ENCODE assay signal across 10 cellular contexts in genomic region chr1:43382027-43382771, GRCh38. TPM values are rescaled to one million over a fixed set of nuclear protein-coding genes. Genes with fewer than 3 reads are reported as not detected.
A peak's percentile ranks its signal among the peaks of the same experiment; 100 is the strongest.
DNase-seq lines count a peak whose midpoint lies in the region; ATAC-seq and TF ChIP-seq lines count a peak whose summit lies in the region.
"Had no signal": no experiment of that assay in that cellular context is flagged by ENCODE, and none has a peak within 500 bp of the region (broad histone marks: within the 10 kb centered on the region; RNA-seq: fewer than 3 reads in every experiment).

No MANE protein-coding gene starts in this region.

- intact Hi-C loops in mucosa of descending colon (cut with DNase I, micrococcal nuclease): no loop called here

- no peaks in the 10 kb centered on the region for H3K9me3 ChIP-seq in mucosa of descending colon

- H3K4me1 ChIP-seq in mucosa of descending colon (ENCODE audit: low read depth): no peaks in the 10 kb centered on the region

- peak; percentile 71 for DNase-seq in COR-L47 (lab: John Stamatoyannopoulos, UW)
- DNase-seq in anterior cingulate cortex (lab: John Stamatoyannopoulos, UW): peak in 55 of 58 donors; percentile 15 to 85 (median 60)
- no peak for DNase-seq in mucosa of descending colon
- DNase-seq in NCI-H226: no peak
- no peak for DNase-seq in activated T-cell treated with anti-CD3 and anti-CD28 coated beads, Interleukin-2, amount 50 U/mL, for 48 hours
- DNase-seq: activated CD4-positive, alpha-beta T cell treated with anti-CD3 and anti-CD28 coated beads, Interleukin-2, amount 10 ng/mL, durations not matched to agents 24 days and 14 days; CD4-positive, CD25-positive, alpha-beta regulatory T cell; NCI-H1436 treated with DMSO at 0.1 percent for 48 hours had no signal

- ATAC-seq in mucosa of descending colon: peak; percentile 30
- no peak for ATAC-seq in GM21381 (IDR thresholded peaks at IDR 0.05; ENCODE audit: unreplicated experiment)
- ATAC-seq: GM12878 had no signal

- H3K4me3 ChIP-seq in mucosa of descending colon: no peak overlapping the region
- H3K4me3 ChIP-seq: GM12878 had no signal

- H3K36me3 ChIP-seq in mucosa of descending colon (ENCODE audit: low read depth): peaks cover 23% of the 10 kb centered on the region

- TF ChIP-seq CTCF in mucosa of descending colon (IDR thresholded peaks at IDR 0.05): no peak

RNA-seq across cellular contexts. Expression of gene MED8, which starts 7.4 kb away (rescaled TPM):
- total RNA-seq in mucosa of descending colon: 10 to 100 TPM; 35.8 to 39.6 (median 38.3) TPM

RNA-seq across cellular contexts. Expression of gene SZT2, which starts 7.5 kb away (rescaled TPM):
- total RNA-seq in mucosa of descending colon: 10 to 100 TPM; 61.7 to 93.6 (median 75.4) TPM

RNA-seq across cellular contexts. Expression of gene ELOVL1, which starts 14.4 kb away (rescaled TPM):
- 100 to 1,000 TPM in 2 of 3 donors, 10 to 100 TPM in 1; 80.0 to 171 (median 104) TPM for total RNA-seq in mucosa of descending colon

RNA-seq across cellular contexts. Expression of gene CDC20, which starts 23.4 kb away (rescaled TPM):
- 10 to 100 TPM in 1 of 3 donors, 1 to 10 TPM in 2; 5.8 to 44.0 (median 8.5) TPM for total RNA-seq in mucosa of descending colon

RNA-seq across cellular contexts. Expression of gene MPL, which starts 44.6 kb away (rescaled TPM):
- 1 to 10 TPM in 1 of 3 donors, under 1 TPM in 1, not detected in 1; 0.81 to 1.0 TPM for total RNA-seq in mucosa of descending colon
- total RNA-seq: activated CD4-positive, alpha-beta T cell treated with anti-CD3 and anti-CD28 coated beads, Interleukin-2, amount 10 ng/mL, durations not matched to agents 24 days and 14 days; GM12878 had no signal

Comparison
In these comparisons a context has a peak if more than half of its experiments do, and no peak if none do; other contexts are left out.
1. DNase-seq: peak in COR-L47 (single experiment) and anterior cingulate cortex (55 of 58); none in mucosa of descending colon (0 of 3), NCI-H226 (single experiment) and activated T-cell treated with anti-CD3 and anti-CD28 coated beads, Interleukin-2, amount 50 U/mL, for 48 hours (0 of 2).